Comparison of ENCODE assay signal across 8 cellular contexts in genomic region chr13:113562085-113562749, GRCh38. TPM values are rescaled to one million over a fixed set of nuclear protein-coding genes. Genes with fewer than 3 reads are reported as not detected.
DNase-seq lines count a peak whose midpoint lies in the region; FAIRE-seq and TF ChIP-seq lines count a peak whose summit lies in the region.

No MANE protein-coding gene starts in this region.

- H3K27me3 Mint-ChIP-seq in activated T-helper 1 cell treated with anti-CD3 and anti-CD28 coated beads, Interleukin-12 subunit alpha, Interleukin-12 subunit beta, Interleukin-2, Interleukin-4 antibody, amounts not matched to agents 30 ng/mL and 10 ng/mL and 1 ng/mL, durations not matched to agents 14 hours and 24 hours and 36 hours (ENCODE audit: insufficient read depth), result peaks cover 9% of the 10 kb centered on the region

- peak; percentile 91 for DNase-seq in AG20443 (ENCODE audit: low spot score)
- peak; percentile 41 for DNase-seq in GM19239 (ENCODE audit: insufficient read length, low spot score)
- peak; percentile 83 for DNase-seq in NCI-H1694 (lab: John Stamatoyannopoulos, UW)
- DNase-seq in WERI-Rb-1, result peak; percentile 94
- DNase-seq in dermis microvascular lymphatic vessel endothelial cell (ENCODE audit: low read depth in 2 of 2), result peak; percentile 61 to 75
- DNase-seq in lower leg skin (ENCODE audit: low spot score in 2 of 2), result peak; percentile 30 to 85
- peak; percentile 41 to 42 for DNase-seq in stimulated activated CD8-positive, alpha-beta memory T cell treated with anti-CD3 and anti-CD28 coated beads, Interleukin-2, amount 100 ng/mL, for 48 hours (ENCODE audit: low read depth in 2 of 2)
- no peak for DNase-seq in activated T-helper 1 cell treated with anti-CD3 and anti-CD28 coated beads, Interleukin-12 subunit alpha, Interleukin-12 subunit beta, Interleukin-2, Interleukin-4 antibody, amounts not matched to agents 30 ng/mL and 10 ng/mL and 1 ng/mL, durations not matched to agents 14 hours and 24 hours and 36 hours (ENCODE audit: low spot score)

- no peak overlapping the region for H3K27ac ChIP-seq in WERI-Rb-1

- intact Hi-C loops in lower leg skin (cut with DNase I; ENCODE audit: low total_unique reads), result no loop called here
- intact Hi-C loops in activated T-helper 1 cell treated with anti-CD3 and anti-CD28 coated beads, Interleukin-12 subunit alpha, Interleukin-12 subunit beta, Interleukin-2, Interleukin-4 antibody, amounts not matched to agents 30 ng/mL and 10 ng/mL and 1 ng/mL, durations not matched to agents 14 hours and 24 hours and 36 hours (cut with micrococcal nuclease), result no loop called here

- H3K27ac Mint-ChIP-seq in activated T-helper 1 cell treated with anti-CD3 and anti-CD28 coated beads, Interleukin-12 subunit alpha, Interleukin-12 subunit beta, Interleukin-2, Interleukin-4 antibody, amounts not matched to agents 30 ng/mL and 10 ng/mL and 1 ng/mL, durations not matched to agents 14 hours and 24 hours and 36 hours, result no peak overlapping the region

- H3K36me3 ChIP-seq in WERI-Rb-1, result no peaks in the 10 kb centered on the region; the same call in 1 of the 2 replicates

- no peaks in the 10 kb centered on the region for H3K36me3 Mint-ChIP-seq in activated T-helper 1 cell treated with anti-CD3 and anti-CD28 coated beads, Interleukin-12 subunit alpha, Interleukin-12 subunit beta, Interleukin-2, Interleukin-4 antibody, amounts not matched to agents 30 ng/mL and 10 ng/mL and 1 ng/mL, durations not matched to agents 14 hours and 24 hours and 36 hours (ENCODE audit: low read depth)

- H3K4me3 ChIP-seq in WERI-Rb-1 (ENCODE audit: low read depth, low read length) (no peak overlapping the region), lower leg skin (ENCODE audit: low read depth, poor library complexity, severe bottlenecking) (no peak overlapping the region)

- no peak for TF ChIP-seq POLR2A in lower leg skin (IDR thresholded peaks at IDR 0.05)

- 24 to 26% methylated on average over 14 of the region's 14 CpGs for WGBS in lower leg skin, 2 donors

- TF ChIP-seq CTCF in WERI-Rb-1 (IDR thresholded peaks at IDR 0.05; ENCODE audit: low read depth, low read length) (peak; percentile 99), lower leg skin (IDR thresholded peaks at IDR 0.05) (no peak)

- H3K4me1 Mint-ChIP-seq in activated T-helper 1 cell treated with anti-CD3 and anti-CD28 coated beads, Interleukin-12 subunit alpha, Interleukin-12 subunit beta, Interleukin-2, Interleukin-4 antibody, amounts not matched to agents 30 ng/mL and 10 ng/mL and 1 ng/mL, durations not matched to agents 14 hours and 24 hours and 36 hours (ENCODE audit: low read depth), result no peaks in the 10 kb centered on the region

- H3K9me3 Mint-ChIP-seq in activated T-helper 1 cell treated with anti-CD3 and anti-CD28 coated beads, Interleukin-12 subunit alpha, Interleukin-12 subunit beta, Interleukin-2, Interleukin-4 antibody, amounts not matched to agents 30 ng/mL and 10 ng/mL and 1 ng/mL, durations not matched to agents 14 hours and 24 hours and 36 hours, result no peaks in the 10 kb centered on the region

- H3K9me3 ChIP-seq in WERI-Rb-1 (ENCODE audit: severe bottlenecking), result peaks cover 4% of the 10 kb centered on the region

- peak; percentile 11 for FAIRE-seq in GM19239 (lab: Jason Lieb, UNC)

- no peak overlapping the region for H3K4me3 Mint-ChIP-seq in activated T-helper 1 cell treated with anti-CD3 and anti-CD28 coated beads, Interleukin-12 subunit alpha, Interleukin-12 subunit beta, Interleukin-2, Interleukin-4 antibody, amounts not matched to agents 30 ng/mL and 10 ng/mL and 1 ng/mL, durations not matched to agents 14 hours and 24 hours and 36 hours

- H3K27me3 ChIP-seq in WERI-Rb-1 (ENCODE audit: insufficient read depth, low read depth, severe bottlenecking), result no peaks in the 10 kb centered on the region

RNA-seq across cellular contexts. Expression of gene TFDP1, which starts 22.3 kb away (rescaled TPM):
- total RNA-seq in dermis microvascular lymphatic vessel endothelial cell (45.9 and 48.0 TPM in 2 replicates), lower leg skin (10 to 100 TPM; 35.9 to 48.8 (median 41.9) TPM)
- 171 and 173 TPM in 2 replicates for total RNA-seq in activated T-helper 1 cell treated with anti-CD3 and anti-CD28 coated beads, Interleukin-12 subunit alpha, Interleukin-12 subunit beta, Interleukin-2, Interleukin-4 antibody, amounts not matched to agents 30 ng/mL and 10 ng/mL and 1 ng/mL, durations not matched to agents 14 hours and 24 hours and 36 hours
